In genomic region chr5:88729476-88730182, GRCh38 we compare ENCODE assay signal across 8 cellular contexts.
A peak's percentile ranks its signal among the peaks of the same experiment; 100 is the strongest.
DNase-seq lines count a peak whose midpoint lies in the region; ATAC-seq and TF ChIP-seq lines count a peak whose summit lies in the region.

No MANE protein-coding gene starts in this region.

- H3F3A ChIP-seq in DOHH2 (ENCODE audit: control insufficient read depth, insufficient read depth) = peaks cover 42% of the 10 kb centered on the region

- 5 to 7% methylated on average over 1 of the region's 1 CpG for WGBS in heart right ventricle, 2 donors

- H3K4me3 ChIP-seq in DOHH2 (ENCODE audit: low read length) (no peak overlapping the region), HAP-1 (no peak overlapping the region), heart right ventricle (no peak overlapping the region), retinal pigment epithelial cell (ENCODE audit: low read length) (no peak overlapping the region)

- H3K4me2 ChIP-seq in DOHH2 (ENCODE audit: low read length) = 0 out of 2 replicates have a peak overlapping the region, but pooled peaks have one; percentile 13

- no peaks in the 10 kb centered on the region for H3K9me2 ChIP-seq in DOHH2 (replicated peaks; ENCODE audit: control insufficient read depth, low read length)

- H3K4me1 ChIP-seq in DOHH2 (ENCODE audit: control insufficient read depth, low read length) (peaks cover 50% of the 10 kb centered on the region), HAP-1 (no peaks in the 10 kb centered on the region; the same call in 1 of the 2 replicates), heart right ventricle (peaks cover 0 to 57% (median 26%) of the 10 kb centered on the region in 9 donors)

- H3K27ac ChIP-seq in DOHH2 (ENCODE audit: low read depth, low read length) = peak overlapping the region; percentile 54
- peak overlapping the region in 6 of 10 donors; percentile 16 to 80 (median 46) for H3K27ac ChIP-seq in heart right ventricle

- H3K4me1 Mint-ChIP-seq in activated naive CD8-positive, alpha-beta T cell treated with anti-CD3 and anti-CD28 coated beads, Interleukin-2, amount 50 U/mL, for 24 hours = peaks cover 22% of the 10 kb centered on the region

- ATAC-seq in activated naive CD8-positive, alpha-beta T cell treated with anti-CD3 and anti-CD28 coated beads, Interleukin-2, amount 50 U/mL, for 24 hours = peak; percentile 63
- ATAC-seq in heart right ventricle = peak; percentile 75 to 84 (median 80)
- no peak for ATAC-seq in GM19467 (IDR thresholded peaks at IDR 0.05; ENCODE audit: unreplicated experiment)

- no peaks in the 10 kb centered on the region for H3K36me3 Mint-ChIP-seq in activated naive CD8-positive, alpha-beta T cell treated with anti-CD3 and anti-CD28 coated beads, Interleukin-2, amount 50 U/mL, for 24 hours (ENCODE audit: low read depth)

- no peaks in the 10 kb centered on the region for H4K20me1 ChIP-seq in DOHH2 (ENCODE audit: control insufficient read depth, insufficient read depth, low read depth, low read length)

- H3K27me3 ChIP-seq in DOHH2 (ENCODE audit: control insufficient read depth, low read length) = no peaks in the 10 kb centered on the region
- H3K27me3 ChIP-seq in HAP-1 (ENCODE audit: low read depth) = no peaks in the 10 kb centered on the region
- no peaks in the 10 kb centered on the region for H3K27me3 ChIP-seq in heart right ventricle

- intact Hi-C loops in heart right ventricle (cut with DNase I) = loop anchor here in 9 of 10 donors (2.0 to 10.0 kb wide), 17 partner anchors 58 to 1675 kb away; partner anchors contain the start of genes MEF2C (in 4 of the 9) and CETN3 (in 2 of the 9)

- H3K4me3 Mint-ChIP-seq in activated naive CD8-positive, alpha-beta T cell treated with anti-CD3 and anti-CD28 coated beads, Interleukin-2, amount 50 U/mL, for 24 hours = no peak overlapping the region

- TF ChIP-seq CTCF in DOHH2 (IDR thresholded peaks at IDR 0.05; ENCODE audit: low read depth, low read length, poor library complexity, severe bottlenecking) = peak; percentile 86
- peak; percentile 72 to 90 (median 87) for TF ChIP-seq CTCF in heart right ventricle (IDR thresholded peaks at IDR 0.05)
- TF ChIP-seq CTCF in retinal pigment epithelial cell (conservative IDR thresholded peaks at IDR 0.05; ENCODE audit: low read depth, low read length) = peak; percentile 66

- peaks cover 88% of the 10 kb centered on the region for H3K36me3 ChIP-seq in DOHH2 (ENCODE audit: control insufficient read depth, low read length)
- no peaks in the 10 kb centered on the region; the same call in 1 of the 2 replicates for H3K36me3 ChIP-seq in HAP-1 (replicated peaks)
- H3K36me3 ChIP-seq in heart right ventricle = peaks cover 0 to 69% (median 27%) of the 10 kb centered on the region in 9 donors

- H3K27me3 Mint-ChIP-seq in activated naive CD8-positive, alpha-beta T cell treated with anti-CD3 and anti-CD28 coated beads, Interleukin-2, amount 50 U/mL, for 24 hours = peaks cover 5% of the 10 kb centered on the region

- in situ Hi-C loops in HAP-1 (cut with MboI; ENCODE audit: low sequenced_read_pairs) = loop anchor here (25.0 kb wide), 1 partner anchor 983 kb away; no protein-coding TSS in a partner anchor
- in situ Hi-C loops in SK-MEL-5 (cut with HindIII; ENCODE audit: low pct_unique_long_range_greater_than_20kb, low sequenced_read_pairs) = no loop called here

- no peak overlapping the region for H3K27ac Mint-ChIP-seq in activated naive CD8-positive, alpha-beta T cell treated with anti-CD3 and anti-CD28 coated beads, Interleukin-2, amount 50 U/mL, for 24 hours

- no peaks in the 10 kb centered on the region for H3K9me3 Mint-ChIP-seq in activated naive CD8-positive, alpha-beta T cell treated with anti-CD3 and anti-CD28 coated beads, Interleukin-2, amount 50 U/mL, for 24 hours

- H3K9me3 ChIP-seq in DOHH2 (ENCODE audit: control insufficient read depth, insufficient read depth, low read length) = no peaks in the 10 kb centered on the region
- H3K9me3 ChIP-seq in HAP-1 = no peaks in the 10 kb centered on the region
- H3K9me3 ChIP-seq in heart right ventricle = no peaks in the 10 kb centered on the region

- peaks cover 29% of the 10 kb centered on the region for H3K79me2 ChIP-seq in DOHH2 (ENCODE audit: control insufficient read depth, low read length)

- DNase-seq in HAP-1 (ENCODE audit: low spot score in 2 of 2) (peak; percentile 77 to 83), NAMALWA (ENCODE audit: low spot score) (peak; percentile 93), SK-MEL-5 (ENCODE audit: low read depth, low spot score) (peak; percentile 89), heart right ventricle (peak in 1 of 2 donors; percentile 77), retinal pigment epithelial cell (ENCODE audit: low read depth) (peak; percentile 34)
- peak; percentile 58 for DNase-seq in activated naive CD8-positive, alpha-beta T cell treated with anti-CD3 and anti-CD28 coated beads, Interleukin-2, amount 50 U/mL, for 24 hours
